In the genomic region with DNA sequence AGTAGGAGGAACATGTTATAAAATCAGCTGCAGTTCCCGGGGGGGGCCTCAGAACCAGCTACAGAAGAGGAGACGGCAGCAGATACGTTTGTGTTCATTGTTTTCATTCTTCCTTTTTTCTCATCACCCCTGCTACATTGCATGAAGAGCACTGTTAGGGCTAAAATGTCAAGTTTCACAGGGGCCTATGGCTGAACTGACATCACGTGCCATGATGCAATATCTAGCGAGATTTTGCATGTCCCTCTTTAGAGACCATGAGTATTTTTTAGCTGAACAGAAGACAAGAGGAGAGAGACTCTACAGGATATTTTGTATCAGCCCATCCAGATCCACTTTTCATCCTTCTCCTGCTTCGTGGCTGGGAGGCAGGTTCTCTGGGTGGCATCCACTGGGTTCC, we compare ENCODE assay signal across 20 cellular contexts.
"Had no signal": no experiment of that assay in that cellular context is flagged by ENCODE, and none has a peak within 500 bp of the region (broad histone marks: within the 10 kb centered on the region; RNA-seq: fewer than 3 reads in every experiment).

No MANE protein-coding gene starts in this region.

- H3K9me3 Mint-ChIP-seq: mesothelial cell of epicardium, naive B cell had no signal

- H3K36me3 Mint-ChIP-seq: mesothelial cell of epicardium, naive B cell had no signal

- DNase-seq: dermis blood vessel endothelial cell; dorsolateral prefrontal cortex; effector CD4-positive, alpha-beta T cell; effector memory CD4-positive, alpha-beta T cell; esophagus squamous epithelium; foreskin fibroblast; foreskin melanocyte; gastrocnemius medialis; glutamatergic neuron; heart right ventricle; hippocampal formation; left cardiac atrium; left lung; left ventricle myocardium superior; lower lobe of right lung; mesenchymal stem cell; mucosa of descending colon; naive B cell had no signal

- ATAC-seq: gastrocnemius medialis, heart right ventricle, left cardiac atrium, left lung, left ventricle myocardium superior, lower lobe of right lung, mucosa of descending colon had no signal

- H3K9me3 ChIP-seq: esophagus squamous epithelium, gastrocnemius medialis, heart right ventricle, left lung, lower lobe of right lung, mucosa of descending colon had no signal

- H3K4me3 Mint-ChIP-seq: mesothelial cell of epicardium, naive B cell had no signal

- H3K4me1 ChIP-seq: esophagus squamous epithelium, gastrocnemius medialis, heart right ventricle, left lung, lower lobe of right lung had no signal

- H3K27me3 ChIP-seq: dorsolateral prefrontal cortex, gastrocnemius medialis, left lung had no signal

- H3K36me3 ChIP-seq: esophagus squamous epithelium, gastrocnemius medialis, heart right ventricle, left lung, lower lobe of right lung had no signal

- H3K27ac Mint-ChIP-seq: mesothelial cell of epicardium had no signal

- H3K4me3 ChIP-seq: coronary artery, dorsolateral prefrontal cortex, esophagus squamous epithelium, gastrocnemius medialis, heart right ventricle, left lung, lower lobe of right lung, mucosa of descending colon had no signal

- H3K27ac ChIP-seq: coronary artery, dorsolateral prefrontal cortex, esophagus squamous epithelium, gastrocnemius medialis, heart right ventricle, left lung, lower lobe of right lung had no signal
